8 cellular contexts compared by ENCODE assay signal in genomic region chr19:3361384-3362216, GRCh38. TPM values are rescaled to one million over a fixed set of nuclear protein-coding genes. Genes with fewer than 3 reads are reported as not detected.
DNase-seq lines count a peak whose midpoint lies in the region; ATAC-seq and TF ChIP-seq lines count a peak whose summit lies in the region.

No MANE protein-coding gene starts in this region.

- in situ Hi-C loops in astrocyte of the spinal cord (cut with HindIII; ENCODE audit: low sequenced_read_pairs): no loop called here

- H3K36me3 ChIP-seq in liver (ENCODE audit: control insufficient read depth in 4 of 4, insufficient read depth in 3 of 4, low read depth in 1 of 4, low read length in 3 of 4) (no peaks in the 10 kb centered on the region), suprapubic skin (no peaks in the 10 kb centered on the region)

- TF ChIP-seq RAD21 in liver (IDR thresholded peaks at IDR 0.05): no peak

- no peak for TF ChIP-seq CTCF in HL-60 (IDR thresholded peaks at IDR 0.05; ENCODE audit: insufficient read depth, low read length)
- no peak for TF ChIP-seq CTCF in astrocyte of the spinal cord (IDR thresholded peaks at IDR 0.05; ENCODE audit: low read depth, low read length)
- no peak for TF ChIP-seq CTCF in liver (IDR thresholded peaks at IDR 0.05; ENCODE audit: low read depth, low read length, missing input control)
- no peak for TF ChIP-seq CTCF in suprapubic skin (IDR thresholded peaks at IDR 0.05)

- H3K9ac ChIP-seq in liver (ENCODE audit: low read depth in 1 of 2, low read length in 2 of 2): peak overlapping the region in 1 of 2 donors; percentile 78

- no peaks in the 10 kb centered on the region for H3K9me3 ChIP-seq in liver (ENCODE audit: control insufficient read depth in 4 of 4, low read length in 3 of 4)
- no peaks in the 10 kb centered on the region for H3K9me3 ChIP-seq in suprapubic skin

- no peak for TF ChIP-seq POLR2A in suprapubic skin (IDR thresholded peaks at IDR 0.05)

- DNase-seq in HL-60 (ENCODE audit: low read depth in 1 of 2, low spot score in 1 of 2) (no peak), astrocyte of the spinal cord (ENCODE audit: low read depth, low spot score) (no peak), suprapubic skin (ENCODE audit: low spot score in 2 of 2) (no peak), germinal center (ENCODE audit: low spot score) (no peak)

- H3K27ac ChIP-seq in HL-60 (replicated peaks) (peak overlapping the region; percentile 92), liver (ENCODE audit: low read depth in 1 of 2, low read length in 2 of 2) (peak overlapping the region; percentile 96 to 99), suprapubic skin (peak overlapping the region; percentile 99)

- H3K4me3 ChIP-seq in HL-60 (replicated peaks; ENCODE audit: insufficient read depth, low read length) (peak overlapping the region; percentile 71), astrocyte of the spinal cord (ENCODE audit: low read depth, low read length) (peak overlapping the region; percentile 77), liver (ENCODE audit: low read depth in 1 of 3, low read length in 3 of 3) (peak overlapping the region; percentile 34 to 97 (median 71)), suprapubic skin (peak overlapping the region; percentile 84)

- 22% methylated on average over 27 of the region's 27 CpGs for WGBS in liver
- 36% methylated on average over 22 of the region's 27 CpGs for WGBS in suprapubic skin

- no peak for ATAC-seq in GM18519 (IDR thresholded peaks at IDR 0.05; ENCODE audit: low FRiP score, unreplicated experiment)
- no peak for ATAC-seq in GM21825 (IDR thresholded peaks at IDR 0.05; ENCODE audit: unreplicated experiment)
- no peak for ATAC-seq in HG02623 (IDR thresholded peaks at IDR 0.05; ENCODE audit: unreplicated experiment)

- H3K27me3 ChIP-seq in HL-60 (ENCODE audit: insufficient read depth, poor library complexity, severe bottlenecking): no peaks in the 10 kb centered on the region
- no peaks in the 10 kb centered on the region for H3K27me3 ChIP-seq in liver (ENCODE audit: control insufficient read depth in 4 of 4, insufficient read depth in 4 of 4, low read length in 3 of 4)
- H3K27me3 ChIP-seq in suprapubic skin: no peaks in the 10 kb centered on the region

- H3K4me1 ChIP-seq in liver (ENCODE audit: control insufficient read depth in 4 of 4, insufficient read depth in 4 of 4, low read length in 3 of 4) (peaks cover 9 to 40% (median 31%) of the 10 kb centered on the region in 4 donors), suprapubic skin (peaks cover 62% of the 10 kb centered on the region)

- no peak for TF ChIP-seq EP300 in suprapubic skin (IDR thresholded peaks at IDR 0.05)

TF ChIP-seq in liver, 16 proteins besides CTCF, POLR2A, EP300 and RAD21:
- TF ChIP-seq ATF3 (IDR thresholded peaks at IDR 0.05) (no peak), RXRA (IDR thresholded peaks at IDR 0.05) (no peak), HNF4A (conservative IDR thresholded peaks at IDR 0.05) (peak; percentile 36 to 53), HNF4G (IDR thresholded peaks at IDR 0.05) (no peak), NR2F2 (IDR thresholded peaks at IDR 0.05) (no peak), REST (IDR thresholded peaks at IDR 0.05) (peak; percentile 37), SP1 (IDR thresholded peaks at IDR 0.05) (no peak), MAX (IDR thresholded peaks at IDR 0.05) (no peak), TAF1 (conservative IDR thresholded peaks at IDR 0.05) (no peak)
- TF ChIP-seq, protein P1, sequence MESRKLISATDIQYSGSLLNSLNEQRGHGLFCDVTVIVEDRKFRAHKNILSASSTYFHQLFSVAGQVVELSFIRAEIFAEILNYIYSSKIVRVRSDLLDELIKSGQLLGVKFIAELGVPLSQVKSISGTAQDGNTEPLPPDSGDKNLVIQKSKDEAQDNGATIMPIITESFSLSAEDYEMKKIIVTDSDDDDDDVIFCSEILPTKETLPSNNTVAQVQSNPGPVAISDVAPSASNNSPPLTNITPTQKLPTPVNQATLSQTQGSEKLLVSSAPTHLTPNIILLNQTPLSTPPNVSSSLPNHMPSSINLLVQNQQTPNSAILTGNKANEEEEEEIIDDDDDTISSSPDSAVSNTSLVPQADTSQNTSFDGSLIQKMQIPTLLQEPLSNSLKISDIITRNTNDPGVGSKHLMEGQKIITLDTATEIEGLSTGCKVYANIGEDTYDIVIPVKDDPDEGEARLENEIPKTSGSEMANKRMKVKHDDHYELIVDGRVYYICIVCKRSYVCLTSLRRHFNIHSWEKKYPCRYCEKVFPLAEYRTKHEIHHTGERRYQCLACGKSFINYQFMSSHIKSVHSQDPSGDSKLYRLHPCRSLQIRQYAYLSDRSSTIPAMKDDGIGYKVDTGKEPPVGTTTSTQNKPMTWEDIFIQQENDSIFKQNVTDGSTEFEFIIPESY (IDR thresholded peaks at IDR 0.05): no peak

RNA-seq across cellular contexts. Expression of gene NFIC, which starts 4.8 kb away (rescaled TPM):
- total RNA-seq in liver (100 to 1,000 TPM in 1 of 2 donors, 10 to 100 TPM in 1; 12.8 to 100 TPM), suprapubic skin (100 to 1,000 TPM; 135 to 234 (median 194) TPM)
- polyA plus RNA-seq in liver: 10 to 100 TPM; 71.8 to 78.5 TPM
